Comparison of ENCODE assay signal across 24 cellular contexts in the genomic region with DNA sequence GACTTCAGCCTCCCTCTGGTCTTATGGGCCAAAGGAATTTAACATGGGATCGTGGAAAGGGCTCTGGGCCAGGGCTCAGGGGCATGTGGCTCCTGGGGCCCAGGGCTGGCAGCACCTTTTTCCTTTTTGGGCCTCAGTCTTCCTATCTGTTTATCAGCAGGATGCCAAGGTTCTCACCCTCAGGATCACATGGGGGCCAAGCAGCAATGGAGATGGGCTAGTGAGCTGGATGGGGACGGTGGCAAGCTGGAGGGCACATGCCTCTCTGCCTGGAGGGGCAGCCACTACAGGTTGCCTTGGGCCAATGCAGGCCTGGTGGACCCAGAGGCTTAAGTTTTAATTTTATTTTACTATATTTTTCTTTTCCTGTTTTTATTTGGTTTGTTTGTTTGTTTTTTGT.
"Had no signal": no experiment of that assay in that cellular context is flagged by ENCODE, and none has a peak within 500 bp of the region (broad histone marks: within the 10 kb centered on the region; RNA-seq: fewer than 3 reads in every experiment).

No MANE protein-coding gene starts in this region.

- DNase-seq: activated B cell treated with CpG ODN at 0.5 μM for 24 hours; activated CD4-positive, alpha-beta memory T cell treated with anti-CD3 and anti-CD28 coated beads for 36 hours; activated CD4-positive, alpha-beta T cell treated with anti-CD3 and anti-CD28 coated beads for 1 hour; activated CD4-positive, alpha-beta T cell treated with anti-CD3 and anti-CD28 coated beads, Interleukin-2, amount 10 ng/mL, durations not matched to agents 24 days and 14 days; activated effector memory CD4-positive, alpha-beta T cell treated with anti-CD3 and anti-CD28 coated beads, Interleukin-2, amount 50 U/mL, for 16 hours; activated naive CD4-positive, alpha-beta T cell treated with Interleukin-2 at 50 U/mL for 16 hours; activated naive CD8-positive, alpha-beta T cell treated with anti-CD3 and anti-CD28 coated beads, Interleukin-2, amount 50 U/mL, for 24 hours; activated T-cell treated with anti-CD3 and anti-CD28 coated beads, Interleukin-2, amount 50 U/mL, for 4 hours; amniotic stem cell; brain microvascular endothelial cell; IMR-90; Kasumi-1; KBM-7; NCI-H1048; NCI-H1417; NCI-H1930; NCI-H345; NCI-H510A; NCI-H526 treated with DMSO at 0.1 percent for 48 hours; SIG-M5; T-cell; T-helper 2 cell; T1000 had no signal

- H3K9me3 Mint-ChIP-seq: activated CD4-positive, alpha-beta T cell treated with anti-CD3 and anti-CD28 coated beads, Interleukin-2, amount 10 ng/mL, durations not matched to agents 24 days and 14 days; activated naive CD4-positive, alpha-beta T cell treated with anti-CD3 and anti-CD28 coated beads, Interleukin-2, amount 50 U/mL, for 72 hours had no signal

- H3K36me3 Mint-ChIP-seq: activated CD4-positive, alpha-beta memory T cell treated with anti-CD3 and anti-CD28 coated beads for 36 hours; activated naive CD4-positive, alpha-beta T cell treated with anti-CD3 and anti-CD28 coated beads, Interleukin-2, amount 50 U/mL, for 72 hours; T-cell had no signal

- ATAC-seq: activated T-cell treated with anti-CD3 and anti-CD28 coated beads, Interleukin-2, amount 50 U/mL, for 4 hours; T-cell had no signal

- H3K27ac Mint-ChIP-seq: activated B cell treated with CpG ODN at 0.5 μM for 24 hours; activated CD4-positive, alpha-beta memory T cell treated with anti-CD3 and anti-CD28 coated beads for 36 hours; activated CD4-positive, alpha-beta T cell treated with anti-CD3 and anti-CD28 coated beads, Interleukin-2, amount 10 ng/mL, durations not matched to agents 24 days and 14 days; activated naive CD4-positive, alpha-beta T cell treated with anti-CD3 and anti-CD28 coated beads, Interleukin-2, amount 50 U/mL, for 72 hours; T-cell had no signal

- H3K4me3 Mint-ChIP-seq: activated B cell treated with CpG ODN at 0.5 μM for 24 hours; activated CD4-positive, alpha-beta memory T cell treated with anti-CD3 and anti-CD28 coated beads for 36 hours; activated CD4-positive, alpha-beta T cell treated with anti-CD3 and anti-CD28 coated beads, Interleukin-2, amount 10 ng/mL, durations not matched to agents 24 days and 14 days; activated naive CD8-positive, alpha-beta T cell treated with anti-CD3 and anti-CD28 coated beads, Interleukin-2, amount 50 U/mL, for 24 hours; activated T-cell treated with anti-CD3 and anti-CD28 coated beads, Interleukin-2, amount 50 U/mL, for 4 hours; T-cell had no signal
